1 cellular context compared by ENCODE assay signal in the genomic region with DNA sequence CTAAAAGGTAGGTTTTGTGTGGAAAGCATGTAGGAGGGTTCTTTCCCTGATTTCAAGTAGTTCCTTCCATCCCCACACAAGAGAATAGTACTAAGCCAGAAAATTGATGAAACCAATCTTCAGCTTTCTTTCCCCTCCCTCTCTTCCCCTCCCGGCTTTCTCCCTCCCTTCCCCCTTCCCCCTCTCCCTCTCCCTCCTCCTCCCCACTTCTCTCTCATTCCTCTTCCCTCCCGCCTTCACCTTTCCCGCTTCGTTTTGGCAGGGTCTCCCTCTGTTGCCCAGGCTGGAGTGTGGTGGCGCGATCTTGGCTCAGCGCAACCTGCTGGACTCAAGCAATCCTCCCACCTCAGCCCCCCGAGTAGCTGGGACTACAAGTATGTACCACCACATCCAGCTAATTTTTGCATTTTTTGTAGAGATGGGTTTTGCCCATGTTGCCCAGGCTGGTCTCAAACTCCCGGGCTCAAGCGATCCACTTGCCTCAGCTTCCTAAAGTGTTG.
TF ChIP-seq lines count a peak whose summit lies in the region.

No MANE protein-coding gene starts in this region.

TF ChIP-seq in K562, 482 proteins besides CTCF, POLR2A, EP300 and RAD21:
- TF ChIP-seq, protein P1, sequence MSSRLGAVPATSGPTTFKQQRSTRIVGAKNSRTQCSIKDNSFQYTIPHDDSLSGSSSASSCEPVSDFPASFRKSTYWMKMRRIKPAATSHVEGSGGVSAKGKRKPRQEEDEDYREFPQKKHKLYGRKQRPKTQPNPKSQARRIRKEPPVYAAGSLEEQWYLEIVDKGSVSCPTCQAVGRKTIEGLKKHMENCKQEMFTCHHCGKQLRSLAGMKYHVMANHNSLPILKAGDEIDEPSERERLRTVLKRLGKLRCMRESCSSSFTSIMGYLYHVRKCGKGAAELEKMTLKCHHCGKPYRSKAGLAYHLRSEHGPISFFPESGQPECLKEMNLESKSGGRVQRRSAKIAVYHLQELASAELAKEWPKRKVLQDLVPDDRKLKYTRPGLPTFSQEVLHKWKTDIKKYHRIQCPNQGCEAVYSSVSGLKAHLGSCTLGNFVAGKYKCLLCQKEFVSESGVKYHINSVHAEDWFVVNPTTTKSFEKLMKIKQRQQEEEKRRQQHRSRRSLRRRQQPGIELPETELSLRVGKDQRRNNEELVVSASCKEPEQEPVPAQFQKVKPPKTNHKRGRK (tag; IDR thresholded peaks at IDR 0.05) = no peak
- TF ChIP-seq, protein P2, sequence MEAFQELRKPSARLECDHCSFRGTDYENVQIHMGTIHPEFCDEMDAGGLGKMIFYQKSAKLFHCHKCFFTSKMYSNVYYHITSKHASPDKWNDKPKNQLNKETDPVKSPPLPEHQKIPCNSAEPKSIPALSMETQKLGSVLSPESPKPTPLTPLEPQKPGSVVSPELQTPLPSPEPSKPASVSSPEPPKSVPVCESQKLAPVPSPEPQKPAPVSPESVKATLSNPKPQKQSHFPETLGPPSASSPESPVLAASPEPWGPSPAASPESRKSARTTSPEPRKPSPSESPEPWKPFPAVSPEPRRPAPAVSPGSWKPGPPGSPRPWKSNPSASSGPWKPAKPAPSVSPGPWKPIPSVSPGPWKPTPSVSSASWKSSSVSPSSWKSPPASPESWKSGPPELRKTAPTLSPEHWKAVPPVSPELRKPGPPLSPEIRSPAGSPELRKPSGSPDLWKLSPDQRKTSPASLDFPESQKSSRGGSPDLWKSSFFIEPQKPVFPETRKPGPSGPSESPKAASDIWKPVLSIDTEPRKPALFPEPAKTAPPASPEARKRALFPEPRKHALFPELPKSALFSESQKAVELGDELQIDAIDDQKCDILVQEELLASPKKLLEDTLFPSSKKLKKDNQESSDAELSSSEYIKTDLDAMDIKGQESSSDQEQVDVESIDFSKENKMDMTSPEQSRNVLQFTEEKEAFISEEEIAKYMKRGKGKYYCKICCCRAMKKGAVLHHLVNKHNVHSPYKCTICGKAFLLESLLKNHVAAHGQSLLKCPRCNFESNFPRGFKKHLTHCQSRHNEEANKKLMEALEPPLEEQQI (IDR thresholded peaks at IDR 0.05) = peak; percentile 36; the same call in 1 of the 2 replicates
TF ChIP-seq in K562: peak in this region for 1.
